Comparison of ENCODE assay signal across 1 cellular context in genomic region chr3:23824699-23825444, GRCh38.
TF ChIP-seq lines count a peak whose summit lies in the region.

No MANE protein-coding gene starts in this region.

TF ChIP-seq in HepG2, 621 proteins besides CTCF, POLR2A, EP300 and RAD21:
- peak; percentile 56; the same call in 1 of the 2 replicates for TF ChIP-seq RFX5 (IDR thresholded peaks at IDR 0.05; ENCODE audit: low read depth, low read length)
- TF ChIP-seq ZNF260 (CRISPR knock-in tag; IDR thresholded peaks at IDR 0.05; ENCODE audit: borderline replicate concordance, low read depth) = no peak
